Comparison of ENCODE assay signal across 10 cellular contexts in the genomic region with DNA sequence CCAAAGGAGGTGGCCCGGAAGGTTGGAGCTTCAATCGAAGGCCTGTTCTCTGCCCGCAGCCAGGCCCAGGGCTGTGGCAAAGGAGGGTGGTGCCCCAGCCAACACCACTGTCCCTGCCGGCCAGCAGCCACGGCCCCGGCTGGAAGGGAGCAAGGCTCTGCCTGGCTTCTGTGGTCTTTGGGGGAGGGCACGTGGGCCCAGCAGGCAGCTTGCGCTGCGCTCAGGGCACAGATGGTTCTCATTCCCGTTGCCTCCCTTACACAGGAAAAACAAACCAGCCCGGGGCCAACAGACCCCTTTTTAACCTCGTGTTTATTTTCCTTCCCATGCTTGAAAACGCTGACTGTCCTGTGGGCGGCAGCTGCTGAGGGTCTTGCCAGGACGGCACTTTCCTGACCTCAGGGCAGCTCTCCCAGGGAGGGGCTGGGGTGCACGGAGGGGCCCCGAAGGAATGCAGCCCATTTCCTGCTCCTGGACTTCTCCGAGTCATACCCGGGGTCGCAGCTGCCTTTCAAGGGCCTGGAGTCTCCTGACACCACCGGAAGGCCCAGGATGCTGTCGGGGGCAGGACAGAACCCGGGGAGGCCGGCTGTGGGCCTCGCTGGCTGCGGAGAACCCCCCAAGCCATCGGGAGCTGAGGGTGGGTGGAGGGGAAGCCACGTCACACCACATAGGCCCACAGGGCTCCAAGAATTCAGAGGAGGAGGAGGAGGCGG. TPM values are rescaled to one million over a fixed set of nuclear protein-coding genes. Genes with fewer than 3 reads are reported as not detected.
DNase-seq lines count a peak whose midpoint lies in the region; ATAC-seq and TF ChIP-seq lines count a peak whose summit lies in the region.
"Had no signal": no experiment of that assay in that cellular context is flagged by ENCODE, and none has a peak within 500 bp of the region (broad histone marks: within the 10 kb centered on the region; RNA-seq: fewer than 3 reads in every experiment).

No MANE protein-coding gene starts in this region.

- peak overlapping the region; percentile 36; the same call in 1 of the 2 replicates for H3K9ac ChIP-seq in ES-I3 (ENCODE audit: low read depth, low read length)

- no peaks in the 10 kb centered on the region for H3K27me3 ChIP-seq in heart left ventricle
- no peaks in the 10 kb centered on the region for H3K27me3 ChIP-seq in sigmoid colon

- TF ChIP-seq EP300 in sigmoid colon (IDR thresholded peaks at IDR 0.05), result no peak

- DNase-seq in heart left ventricle, result peak in 2 of 5 donors; percentile 29 to 64
- no peak for DNase-seq in sigmoid colon
- DNase-seq in D341Med (ENCODE audit: low spot score), result no peak
- DNase-seq in mucosa of gallbladder (ENCODE audit: low spot score), result no peak
- DNase-seq in stimulated activated CD4-positive, alpha-beta T cell treated with anti-CD3 and anti-CD28 coated beads, Interleukin-12 subunit alpha, Interleukin-12 subunit beta, amount 100 ng/mL, for 4 hours, result no peak
- DNase-seq in activated naive CD4-positive, alpha-beta T cell treated with anti-CD3 and anti-CD28 coated beads, Interleukin-2, amount 50 U/mL, for 16 hours, result no peak
- DNase-seq: NCI-H187 treated with DMSO at 0.1 percent for 48 hours had no signal

- H3K9me3 ChIP-seq in ES-I3 (ENCODE audit: control insufficient read depth, insufficient read depth, low read length), result no peaks in the 10 kb centered on the region
- peaks cover 0 to 5% (median 0%) of the 10 kb centered on the region in 12 donors for H3K9me3 ChIP-seq in heart left ventricle
- no peaks in the 10 kb centered on the region for H3K9me3 ChIP-seq in sigmoid colon

- TF ChIP-seq POLR2A in heart left ventricle (IDR thresholded peaks at IDR 0.05) (no peak), sigmoid colon (IDR thresholded peaks at IDR 0.05) (no peak)

- peaks cover 6% of the 10 kb centered on the region; the same call in 1 of the 2 replicates for H3K4me1 ChIP-seq in ES-I3 (ENCODE audit: insufficient read depth, low read length)
- H3K4me1 ChIP-seq in heart left ventricle, result peaks cover 5 to 62% (median 28%) of the 10 kb centered on the region in 12 donors
- peaks cover 0 to 37% (median 28%) of the 10 kb centered on the region in 4 donors for H3K4me1 ChIP-seq in sigmoid colon

- WGBS in heart left ventricle, 4 donors, result 49 to 57% (median 53%) methylated on average over 24 to 29 of the region's 29 CpGs
- 33 to 51% methylated on average over 29 of the region's 29 CpGs for WGBS in sigmoid colon, 2 donors

- H3K27ac ChIP-seq in heart left ventricle (peak overlapping the region in 11 of 12 donors; percentile 31 to 84 (median 72)), sigmoid colon (peak overlapping the region; percentile 74 to 79 (median 78))

- H3K36me3 ChIP-seq in ES-I3 (ENCODE audit: insufficient read depth, low read length) (no peaks in the 10 kb centered on the region), heart left ventricle (no peaks in the 10 kb centered on the region), sigmoid colon (no peaks in the 10 kb centered on the region)

- H3K4me3 ChIP-seq in WI38 (ENCODE audit: low read depth, low read length) (peak overlapping the region; percentile 30), heart left ventricle (peak overlapping the region in 4 of 12 donors; percentile 65 to 81 (median 73)), sigmoid colon (peak overlapping the region in 1 of 4 donors; percentile 68)

- intact Hi-C loops in heart left ventricle (cut with DNase I), result no loop called here
- intact Hi-C loops in sigmoid colon (cut with DNase I), result loop anchor here (5.0 to 10.0 kb wide), 2 partner anchors 36 to 319 kb away; partner anchors contain the start of gene DNLZ

- TF ChIP-seq CTCF in WI38 (IDR thresholded peaks at IDR 0.05; ENCODE audit: low read depth, low read length) (no peak), heart left ventricle (IDR thresholded peaks at IDR 0.05) (no peak), sigmoid colon (IDR thresholded peaks at IDR 0.05) (no peak)

- ATAC-seq in heart left ventricle, result no peak

RNA-seq across cellular contexts. Expression of gene GPSM1, which starts 1.1 kb away (rescaled TPM):
- total RNA-seq in heart left ventricle (10 to 100 TPM; 24.1 to 52.0 (median 31.7) TPM), sigmoid colon (10 to 100 TPM in 2 of 4 donors, 1 to 10 TPM in 2; 5.0 to 16.1 (median 12.2) TPM), mucosa of gallbladder (24.6 TPM)
- polyA plus RNA-seq in heart left ventricle (10 to 100 TPM; 31.5 to 80.2 TPM), sigmoid colon (1 to 10 TPM; 2.3 to 4.8 (median 2.4) TPM)

RNA-seq across cellular contexts. Expression of gene CCDC187, which starts 22.3 kb away (rescaled TPM):
- total RNA-seq in heart left ventricle, result under 1 TPM in 1 of 9 donors, not detected in 8; 0.04 TPM
- not detected for polyA plus RNA-seq in heart left ventricle
- not detected for total RNA-seq in sigmoid colon
- under 1 TPM in 1 of 3 donors, not detected in 2; 0.32 TPM for polyA plus RNA-seq in sigmoid colon
- total RNA-seq in mucosa of gallbladder, result 1.8 TPM
- total RNA-seq: bronchial epithelial cell had no signal

RNA-seq across cellular contexts. Expression of gene DNLZ, which starts 37.3 kb away (rescaled TPM):
- 10 to 100 TPM; 21.3 to 67.8 (median 33.6) TPM for total RNA-seq in heart left ventricle
- polyA plus RNA-seq in heart left ventricle, result 10 to 100 TPM; 22.6 to 36.8 TPM
- 10 to 100 TPM; 19.7 to 41.9 (median 37.8) TPM for total RNA-seq in sigmoid colon
- 10 to 100 TPM in 2 of 3 donors, 1 to 10 TPM in 1; 8.4 to 11.6 (median 10.2) TPM for polyA plus RNA-seq in sigmoid colon
- total RNA-seq in mucosa of gallbladder, result 16.4 TPM

RNA-seq across cellular contexts. Expression of gene CARD9, which starts 47.2 kb away (rescaled TPM):
- total RNA-seq in heart left ventricle, result 1 to 10 TPM in 2 of 9 donors, under 1 TPM in 7; 0.30 to 7.1 (median 0.77) TPM
- under 1 TPM; 0.69 to 1.00 TPM for polyA plus RNA-seq in heart left ventricle
- total RNA-seq in sigmoid colon, result 1 to 10 TPM; 1.5 to 6.9 (median 2.3) TPM
- polyA plus RNA-seq in sigmoid colon, result 1 to 10 TPM; 1.8 to 3.0 (median 2.3) TPM
- 8.2 TPM for total RNA-seq in mucosa of gallbladder
